ENCODE assay signal across 12 cellular contexts in genomic region chr1:89566761-89567174, GRCh38. TPM values are rescaled to one million over a fixed set of nuclear protein-coding genes. Genes with fewer than 3 reads are reported as not detected.
A peak's percentile ranks its signal among the peaks of the same experiment; 100 is the strongest.
DNase-seq lines count a peak whose midpoint lies in the region; ATAC-seq and TF ChIP-seq lines count a peak whose summit lies in the region.
"Had no signal": no experiment of that assay in that cellular context is flagged by ENCODE, and none has a peak within 500 bp of the region (broad histone marks: within the 10 kb centered on the region; RNA-seq: fewer than 3 reads in every experiment).

No MANE protein-coding gene starts in this region.

- peaks cover 14% of the 10 kb centered on the region for H3K36me3 Mint-ChIP-seq in type B pancreatic cell

- peaks cover 8% of the 10 kb centered on the region for H3K9me3 Mint-ChIP-seq in type B pancreatic cell

- CTCF ChIA-PET in RWPE1 (lab: Yijun Ruan, JAX), result interaction anchor here (0.8 to 1.0 kb wide), 3 partner anchors 11 to 582 kb away, joined by 3 read pairs; no protein-coding TSS in a partner anchor

- H3K27me3 Mint-ChIP-seq in type B pancreatic cell, result no peaks in the 10 kb centered on the region

- H3K4me3 ChIP-seq in fibroblast of villous mesenchyme (ENCODE audit: low read depth, low read length), result no peak overlapping the region

- TF ChIP-seq CTCF in fibroblast of villous mesenchyme (IDR thresholded peaks at IDR 0.05; ENCODE audit: insufficient read depth, low read depth, low read length), result no peak
- no peak for TF ChIP-seq CTCF in type B pancreatic cell (conservative IDR thresholded peaks at IDR 0.05)
- no peak for TF ChIP-seq CTCF in RWPE1 (conservative IDR thresholded peaks at IDR 0.05; ENCODE audit: low read depth)

- peak in 2 of 3 experiments; percentile 14 to 53 for DNase-seq in NCI-H1417 (lab: John Stamatoyannopoulos, UW)
- DNase-seq in NCI-H1417 treated with DMSO at 0.1 percent for 48 hours (lab: John Stamatoyannopoulos, UW), result no peak
- DNase-seq in fibroblast of villous mesenchyme (ENCODE audit: low read depth), result peak; percentile 24
- DNase-seq in mucosa of gallbladder (ENCODE audit: low spot score), result peak; percentile 42
- DNase-seq in type B pancreatic cell (ENCODE audit: extremely low spot score, unreplicated experiment), result no peak
- DNase-seq in NCI-H69 (lab: John Stamatoyannopoulos, UW), result no peak
- no peak for DNase-seq in RWPE1 (ENCODE audit: low spot score)
- DNase-seq: effector CD4-positive, alpha-beta T cell; NCI-H1436 treated with DMSO at 0.1 percent for 48 hours had no signal

- H3K4me3 Mint-ChIP-seq in type B pancreatic cell, result no peak overlapping the region

- no peak for ATAC-seq in HG03457 (IDR thresholded peaks at IDR 0.05; ENCODE audit: unreplicated experiment)

- H3K27ac Mint-ChIP-seq in type B pancreatic cell, result peak overlapping the region; percentile 43

- H3K27ac ChIP-seq in RWPE1, result no peak overlapping the region
- H3K27ac ChIP-seq: 22Rv1, VCaP had no signal

- POLR2A ChIA-PET in RWPE1 (lab: Yijun Ruan, JAX; ENCODE audit: low non-redundant PET), result no interaction called here

- H3K4me1 Mint-ChIP-seq in type B pancreatic cell (ENCODE audit: unreplicated experiment), result peaks cover 28% of the 10 kb centered on the region

RNA-seq across cellular contexts. Expression of gene LRRC8B, which starts 42.1 kb away (rescaled TPM):
- total RNA-seq in fibroblast of villous mesenchyme, result 0.64 and 0.86 TPM in 2 replicates
- total RNA-seq in mucosa of gallbladder, result 21.0 TPM
- 12.2 and 13.1 TPM in 2 replicates for total RNA-seq in type B pancreatic cell (ENCODE audit: low replicate concordance)

Comparison
In these comparisons a context has a peak if more than half of its experiments do, and no peak if none do; other contexts are left out.
1. DNase-seq: peak in NCI-H1417 (2 of 3), fibroblast of villous mesenchyme (single experiment) and mucosa of gallbladder (single experiment); none in NCI-H1417 treated with DMSO at 0.1 percent for 48 hours (single experiment), type B pancreatic cell (single experiment), NCI-H69 (single experiment) and RWPE1 (single experiment).